Comparison of ENCODE assay signal across 17 cellular contexts in genomic region chr3:33488246-33488645, GRCh38. TPM values are rescaled to one million over a fixed set of nuclear protein-coding genes. Genes with fewer than 3 reads are reported as not detected.
DNase-seq lines count a peak whose midpoint lies in the region; ATAC-seq, FAIRE-seq and TF ChIP-seq lines count a peak whose summit lies in the region.
"Had no signal": no experiment of that assay in that cellular context is flagged by ENCODE, and none has a peak within 500 bp of the region (broad histone marks: within the 10 kb centered on the region; RNA-seq: fewer than 3 reads in every experiment).

No MANE protein-coding gene starts in this region.

- no peak overlapping the region for H3K23ac ChIP-seq in H1 (ENCODE audit: insufficient read length)

- no peak overlapping the region for H3K4me3 ChIP-seq in Karpas-422 (ENCODE audit: low read length)
- H3K4me3 ChIP-seq in H1 (ENCODE audit: extremely low read depth in 1 of 4, insufficient read depth in 2 of 4, low read depth in 3 of 4, low read length in 4 of 4): no peak overlapping the region
- H3K4me3 ChIP-seq: A549 had no signal

- H3K79me1 ChIP-seq in H1 (ENCODE audit: low read depth, low read length): no peaks in the 10 kb centered on the region

- H3K4me1 Mint-ChIP-seq in nephron progenitor cell (no peaks in the 10 kb centered on the region), MCF 10A (ENCODE audit: insufficient read depth, unreplicated experiment) (no peaks in the 10 kb centered on the region)

- H3K27me3 Mint-ChIP-seq in nephron progenitor cell (ENCODE audit: low read depth, poor library complexity): peaks cover 5% of the 10 kb centered on the region
- H3K27me3 Mint-ChIP-seq in MCF 10A (ENCODE audit: insufficient read depth, unreplicated experiment): no peaks in the 10 kb centered on the region
- H3K27me3 Mint-ChIP-seq: CD4-positive, alpha-beta memory T cell; IgD-negative memory B cell had no signal

- H3K4me3 Mint-ChIP-seq in nephron progenitor cell (no peak overlapping the region), MCF 10A (ENCODE audit: unreplicated experiment) (no peak overlapping the region)
- H3K4me3 Mint-ChIP-seq: CD4-positive, alpha-beta memory T cell; HFFc6; IgD-negative memory B cell had no signal

- H3K79me2 ChIP-seq in Karpas-422 (ENCODE audit: low read length) (no peaks in the 10 kb centered on the region; the same call in 1 of the 2 replicates), H1 (ENCODE audit: control insufficient read depth in 1 of 2, insufficient read depth in 2 of 2, low read length in 2 of 2) (no peaks in the 10 kb centered on the region)

- H2BK120ac ChIP-seq in H1 (replicated peaks; ENCODE audit: low read depth, low read length): no peak overlapping the region

- no peak overlapping the region for H3K56ac ChIP-seq in H1 (replicated peaks; ENCODE audit: insufficient read length, low read depth, low read length)

- H2BK12ac ChIP-seq in H1 (ENCODE audit: low read depth, low read length): no peak overlapping the region

- H3K9me3 ChIP-seq in Karpas-422 (ENCODE audit: low read length) (no peaks in the 10 kb centered on the region), H1 (ENCODE audit: insufficient read depth in 2 of 2, low read depth in 1 of 2, low read length in 1 of 2) (no peaks in the 10 kb centered on the region)
- H3K9me3 ChIP-seq: A549, BE2C had no signal

- ATAC-seq in HG02981 (IDR thresholded peaks at IDR 0.05; ENCODE audit: unreplicated experiment) (no peak), Right ventricle myocardium inferior (no peak)
- ATAC-seq: A549 had no signal

- no peak for TF ChIP-seq EP300 in H1 (IDR thresholded peaks at IDR 0.05; ENCODE audit: borderline replicate concordance in 1 of 2, low read depth in 2 of 2, low read length in 2 of 2)

- BruUV-seq in MCF 10A (replicated peaks; lab: Mats Ljungman, UMichigan): no TSS peak

- no peak overlapping the region for H4K5ac ChIP-seq in H1 (ENCODE audit: insufficient read length, low read depth, low read length)

- TF ChIP-seq CTCF in H1 (IDR thresholded peaks at IDR 0.05; ENCODE audit: control extremely low read depth in 1 of 3, insufficient read depth in 1 of 3, low read depth in 1 of 3, low read length in 3 of 3): no peak
- no peak for TF ChIP-seq CTCF in nephron progenitor cell (IDR thresholded peaks at IDR 0.05)
- no peak for TF ChIP-seq CTCF in MCF 10A (IDR thresholded peaks at IDR 0.05; ENCODE audit: unreplicated experiment)

- H2AK5ac ChIP-seq in H1 (ENCODE audit: low read depth, low read length): no peak overlapping the region

- DNase-seq in Karpas-422 (no peak), H1 (ENCODE audit: low read depth in 1 of 2, low spot score in 2 of 2) (no peak), nephron progenitor cell (no peak), Right ventricle myocardium inferior (ENCODE audit: missing footprints) (no peak), MCF 10A (ENCODE audit: unreplicated experiment) (no peak)
- DNase-seq: BE2C; CD4-positive, alpha-beta memory T cell; DMS79; GOT3; HCEC 1CT; HFFc6 had no signal

- H3K23me2 ChIP-seq in H1 (ENCODE audit: low read depth, low read length): no peaks in the 10 kb centered on the region

- H4K91ac ChIP-seq in H1 (replicated peaks; ENCODE audit: insufficient read length, low read length): no peak overlapping the region

- TF ChIP-seq POLR2A in H1 (IDR thresholded peaks at IDR 0.05; ENCODE audit: control extremely low read depth in 1 of 2, low read depth in 2 of 2, low read length in 2 of 2): no peak

- CTCF ChIA-PET in H1 (lab: Charles Lee; ENCODE audit: partially characterized antibody) (no interaction called here), MCF 10A (lab: Yijun Ruan, JAX) (no interaction called here)

- peak overlapping the region; percentile 81 for H3K4ac ChIP-seq in H1 (replicated peaks; ENCODE audit: insufficient read length, low read depth, low read length)

- intact Hi-C loops in Right ventricle myocardium inferior (cut with DNase I) (no loop called here), MCF 10A (cut with micrococcal nuclease) (no loop called here)

- H3K9me2 ChIP-seq in Karpas-422 (replicated peaks; ENCODE audit: insufficient read depth, low read length): no peaks in the 10 kb centered on the region

- H3K18ac ChIP-seq in H1 (ENCODE audit: extremely low read depth, low read length): no peak overlapping the region

- H3K4me1 ChIP-seq in Karpas-422 (ENCODE audit: low read length): peaks cover 52% of the 10 kb centered on the region
- no peaks in the 10 kb centered on the region for H3K4me1 ChIP-seq in H1 (replicated peaks in 1 of 4; ENCODE audit: control insufficient read depth in 3 of 4, insufficient read depth in 4 of 4, low read length in 3 of 4)
- H3K4me1 ChIP-seq: A549, BE2C had no signal

- H3K36me3 ChIP-seq in Karpas-422 (ENCODE audit: insufficient read depth, low read length) (peaks cover 10% of the 10 kb centered on the region; the same call in 1 of the 2 replicates), H1 (ENCODE audit: control insufficient read depth in 2 of 4, insufficient read depth in 4 of 4, low read length in 3 of 4) (no peaks in the 10 kb centered on the region)
- H3K36me3 ChIP-seq: BE2C had no signal

- peak overlapping the region; percentile 99 for H3K27ac ChIP-seq in Karpas-422 (ENCODE audit: low read length)
- H3K27ac ChIP-seq in H1 (ENCODE audit: low read depth, low read length): no peak overlapping the region
- H3K27ac ChIP-seq: A549, C4-2B had no signal

- H3K9me3 Mint-ChIP-seq in nephron progenitor cell (no peaks in the 10 kb centered on the region), MCF 10A (ENCODE audit: unreplicated experiment) (no peaks in the 10 kb centered on the region)
- H3K9me3 Mint-ChIP-seq: HFFc6 had no signal

- H3K4me2 ChIP-seq in Karpas-422 (ENCODE audit: low read depth, low read length, poor library complexity, severe bottlenecking) (peak overlapping the region; percentile 26), H1 (ENCODE audit: insufficient read depth in 1 of 2, low read depth in 2 of 2, low read length in 2 of 2) (no peak overlapping the region)
- H3K4me2 ChIP-seq: A549 had no signal

- FAIRE-seq in H1 (lab: Jason Lieb, UNC): peak; percentile 52
- FAIRE-seq: A549, G401.6, GM12892 had no signal

- no peak overlapping the region for H2BK20ac ChIP-seq in H1 (ENCODE audit: low read length)

- H3K14ac ChIP-seq in H1 (ENCODE audit: insufficient read length): no peak overlapping the region

- no peak overlapping the region for H2BK15ac ChIP-seq in H1 (ENCODE audit: low read length)

- no peak for TF ChIP-seq RAD21 in H1 (IDR thresholded peaks at IDR 0.05 in 1 of 2, conservative IDR thresholded peaks at IDR 0.05 in 1 of 2; ENCODE audit: low read depth in 2 of 2, low read length in 2 of 2)

- no peak overlapping the region for H4K8ac ChIP-seq in H1 (ENCODE audit: extremely low read depth, insufficient read depth, low read length)

- H3K27me3 ChIP-seq in Karpas-422 (ENCODE audit: low read length) (no peaks in the 10 kb centered on the region), H1 (replicated peaks in 1 of 4; ENCODE audit: control insufficient read depth in 3 of 4, extremely low read depth in 1 of 4, insufficient read depth in 3 of 4, low read length in 3 of 4) (no peaks in the 10 kb centered on the region)
- H3K27me3 ChIP-seq: BE2C had no signal

- H2AFZ ChIP-seq in Karpas-422 (ENCODE audit: low read length) (no peak overlapping the region), H1 (ENCODE audit: low read length) (peak overlapping the region; percentile 78; the same call in 1 of the 2 replicates)

- H3K36me3 Mint-ChIP-seq in nephron progenitor cell (ENCODE audit: low read depth): no peaks in the 10 kb centered on the region
- H3K36me3 Mint-ChIP-seq in MCF 10A (ENCODE audit: insufficient read depth, unreplicated experiment): no peaks in the 10 kb centered on the region

- WGBS in H1 (ENCODE audit: extremely low coverage in 1 of 2, insufficient coverage in 1 of 2, insufficient read length in 1 of 2, insufficient replicate concordance in 2 of 2, low coverage in 1 of 2, low lambda C conversion rate in 2 of 2, missing lambda C conversion rate in 1 of 2), 2 experiments: 82% methylated on average over 2 of the region's 2 CpGs; no CpG with 5 or more reads in 1 of the 2 experiments

- H4K20me1 ChIP-seq in Karpas-422 (ENCODE audit: insufficient read depth, low read depth, low read length) (no peaks in the 10 kb centered on the region), H1 (replicated peaks in 1 of 2; ENCODE audit: control insufficient read depth in 1 of 2, insufficient read depth in 2 of 2, low read length in 2 of 2) (no peaks in the 10 kb centered on the region)

- H3K27ac Mint-ChIP-seq in nephron progenitor cell (peak overlapping the region; percentile 43), MCF 10A (ENCODE audit: low read depth, unreplicated experiment) (no peak overlapping the region)
- H3K27ac Mint-ChIP-seq: CD4-positive, alpha-beta memory T cell; HFFc6; IgD-negative memory B cell had no signal

- POLR2A ChIA-PET in H1 (lab: Charles Lee; ENCODE audit: partially characterized antibody): no interaction called here
- POLR2A ChIA-PET in MCF 10A (lab: Yijun Ruan, JAX): no interaction called here

- H2BK5ac ChIP-seq in H1 (ENCODE audit: low read depth, low read length): no peak overlapping the region

- no peak overlapping the region for H3K9ac ChIP-seq in Karpas-422 (ENCODE audit: low read length)
- H3K9ac ChIP-seq in H1 (replicated peaks in 1 of 4; ENCODE audit: extremely low read depth in 1 of 4, low read depth in 3 of 4, low read length in 3 of 4): no peak overlapping the region

TF ChIP-seq in H1, 55 proteins besides CTCF, POLR2A, EP300 and RAD21:
- TF ChIP-seq CEBPB (IDR thresholded peaks at IDR 0.05; ENCODE audit: low read depth, low read length) (0 out of 2 replicates have a peak, but pooled peaks have one; percentile 19), POLR2AphosphoS5 (IDR thresholded peaks at IDR 0.05; ENCODE audit: low read depth, low read length) (no peak)
TF ChIP-seq in H1: peak in this region for 1.

RNA-seq across cellular contexts. Expression of gene UBP1, which starts 48.0 kb away (rescaled TPM):
- 86.8 and 95.7 TPM in 2 replicates for total RNA-seq in Karpas-422 (2014; rRNA removed; shearing (Covaris generic); ENCODE audit: low replicate concordance)
- 64.5 and 71.9 TPM in 2 replicates for total RNA-seq in H1 (2021; fragmentation: NEBNext Ultra II Directional; extraction: Animal tissue kit (Norgen Biotek cat#: 25700))
- polyA plus RNA-seq in H1 (2011; rRNA removed): 41.4 and 47.3 TPM in 2 replicates
- 71.8 TPM for polyA plus RNA-seq in H1 (2011; cell fraction: cytosol; rRNA removed)
- polyA plus RNA-seq in H1 (2011; cell fraction: nucleus; rRNA removed): 165 TPM
- 54.7 to 73.7 TPM (median 62.4 TPM) in 4 replicates for polyA plus RNA-seq in H1 (2012, experiment 1 of 2)
- polyA plus RNA-seq in H1 (2012, experiment 2 of 2): 7.3 TPM
- 68.1 TPM for polyA plus RNA-seq in H1 (2013, experiment 1 of 2)
- 61.2 TPM for polyA plus RNA-seq in H1 (2013, experiment 2 of 2)
- 92.7 and 99.5 TPM in 2 replicates for polyA minus RNA-seq in H1 (2011; rRNA and poly(A)+ RNA removed)
- 58.2 TPM for polyA minus RNA-seq in H1 (2011; cell fraction: cytosol; rRNA and poly(A)+ RNA removed)
- 124 TPM for polyA minus RNA-seq in H1 (2011; cell fraction: nucleus; rRNA and poly(A)+ RNA removed)
- 42.3 TPM for total RNA-seq in Right ventricle myocardium inferior
- 55.6 and 72.6 TPM in 2 replicates for total RNA-seq in MCF 10A (2022)
